ENCODE assay signal across 19 cellular contexts in the genomic region with DNA sequence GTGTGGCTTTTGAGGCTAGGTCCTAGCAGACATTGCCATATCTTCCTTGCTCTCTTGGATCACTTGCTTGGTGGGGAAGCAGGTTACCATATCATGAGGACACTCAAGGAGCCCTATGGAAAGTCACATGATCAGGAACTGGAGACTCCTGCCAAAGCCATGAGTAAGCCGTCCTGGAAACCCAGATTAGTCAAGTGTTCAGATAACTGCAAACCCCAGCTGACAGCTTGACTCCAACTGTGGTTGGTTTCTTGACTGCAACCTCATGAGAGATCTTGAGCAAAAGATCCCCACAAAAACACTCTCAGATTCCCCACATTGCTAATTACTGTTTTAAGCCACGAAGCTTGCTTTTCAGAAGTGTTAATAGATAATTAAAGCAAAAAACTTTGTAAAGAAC. TPM values are rescaled to one million over a fixed set of nuclear protein-coding genes. Genes with fewer than 3 reads are reported as not detected.
DNase-seq lines count a peak whose midpoint lies in the region; ATAC-seq, FAIRE-seq and TF ChIP-seq lines count a peak whose summit lies in the region.
"Had no signal": no experiment of that assay in that cellular context is flagged by ENCODE, and none has a peak within 500 bp of the region (broad histone marks: within the 10 kb centered on the region; RNA-seq: fewer than 3 reads in every experiment).

No MANE protein-coding gene starts in this region.

- H3K36me3 Mint-ChIP-seq in activated T-cell treated with anti-CD3 and anti-CD28 coated beads, Interleukin-2, amount 50 U/mL, for 72 hours (ENCODE audit: insufficient read depth in 2 of 2), result no peaks in the 10 kb centered on the region

- peaks cover 0 to 6% of the 10 kb centered on the region in 2 experiments; a peak in 2 of 4 replicates for H3K36me3 ChIP-seq in GM12878 (ENCODE audit: control insufficient read depth in 2 of 2, insufficient read depth in 2 of 2, low read length in 1 of 2)
- H3K36me3 ChIP-seq: pancreas had no signal

- H3K27ac ChIP-seq in GM12878 (ENCODE audit: control insufficient read depth, insufficient read depth), result no peak overlapping the region
- H3K27ac ChIP-seq: pancreas had no signal

- H3K9ac ChIP-seq in GM12878 (ENCODE audit: control insufficient read depth, insufficient read depth, low read length), result no peak overlapping the region

- TF ChIP-seq POLR2A in GM12878 (IDR thresholded peaks at IDR 0.05; ENCODE audit: low read depth, low read length), result no peak

- H3K27me3 ChIP-seq in GM12878 (replicated peaks in 1 of 2; ENCODE audit: control insufficient read depth in 2 of 2, insufficient read depth in 2 of 2, low read length in 1 of 2), result no peaks in the 10 kb centered on the region
- H3K27me3 ChIP-seq: pancreas had no signal

- no peak for TF ChIP-seq RAD21 in GM12878 (IDR thresholded peaks at IDR 0.05; ENCODE audit: insufficient read depth, low read depth, low read length)

- no peak for TF ChIP-seq EP300 in GM12878 (IDR thresholded peaks at IDR 0.05; ENCODE audit: borderline replicate concordance in 1 of 2, control insufficient read depth in 1 of 2, low read depth in 2 of 2, low read length in 2 of 2)

- H3K79me2 ChIP-seq in GM12878 (ENCODE audit: control insufficient read depth, insufficient read depth, low read length), result no peaks in the 10 kb centered on the region; the same call in 1 of the 2 replicates

- 0 out of 2 replicates have a peak overlapping the region, but pooled peaks have one; percentile 17 for H3K4me2 ChIP-seq in GM12878 (ENCODE audit: control insufficient read depth, insufficient read depth)

- WGBS in GM12878 (ENCODE audit: insufficient coverage, insufficient replicate concordance, low lambda C conversion rate, missing lambda C conversion rate), result 60% methylated on average over 2 of the region's 2 CpGs

- no peak overlapping the region for H2AFZ ChIP-seq in GM12878 (ENCODE audit: control insufficient read depth, low read depth, low read length)

- BruUV-seq in GM12878 (replicated peaks; lab: Mats Ljungman, UMichigan), result no TSS peak

- no peak for TF ChIP-seq CTCF in AG10803 (conservative IDR thresholded peaks at IDR 0.05; ENCODE audit: low read length)
- TF ChIP-seq CTCF in GM12878 (IDR thresholded peaks at IDR 0.05 in 2 of 3, conservative IDR thresholded peaks at IDR 0.05 in 1 of 3; ENCODE audit: control insufficient read depth in 2 of 3, extremely low read depth in 1 of 3, insufficient read depth in 1 of 3, low read depth in 3 of 3, low read length in 3 of 3), result no peak

- POLR2A ChIA-PET in GM12878 (lab: Charles Lee), result interaction anchor here (1.5 kb wide), 1 partner anchor 10 kb away, joined by 5 read pairs; no protein-coding TSS in a partner anchor

- SMC1A ChIA-PET in GM12878 (lab: Charles Lee; ENCODE audit: uncharacterized antibody, unreplicated experiment), result interaction anchor here (1.6 to 1.7 kb wide), 2 partner anchors 15 to 24 kb away, joined by 5 read pairs; no protein-coding TSS in a partner anchor

- H3K27ac Mint-ChIP-seq in activated T-cell treated with anti-CD3 and anti-CD28 coated beads, Interleukin-2, amount 50 U/mL, for 72 hours, result no peak overlapping the region
- H3K27ac Mint-ChIP-seq: activated T-cell treated with anti-CD3 and anti-CD28 coated beads, Interleukin-2, amount 50 U/mL, for 24 hours had no signal

- no peaks in the 10 kb centered on the region for H3K9me3 Mint-ChIP-seq in activated T-cell treated with anti-CD3 and anti-CD28 coated beads, Interleukin-2, amount 50 U/mL, for 72 hours
- H3K9me3 Mint-ChIP-seq: activated T-cell treated with anti-CD3 and anti-CD28 coated beads, Interleukin-2, amount 50 U/mL, for 24 hours had no signal

- CTCF ChIA-PET in GM12878 (lab: Yijun Ruan, JAX), result no interaction called here

- peaks cover 4% of the 10 kb centered on the region; the same call in 1 of the 3 replicates for H3K9me3 ChIP-seq in GM12878 (replicated peaks; ENCODE audit: control insufficient read depth, insufficient read depth, low read length)
- H3K9me3 ChIP-seq: pancreas had no signal

- no peak for FAIRE-seq in GM12878 (lab: Jason Lieb, UNC)
- FAIRE-seq: pancreas had no signal

- ATAC-seq in HG02678 (IDR thresholded peaks at IDR 0.05; ENCODE audit: unreplicated experiment) (peak; percentile 50), GM12878 (peak; percentile 62)
- ATAC-seq in activated T-cell treated with anti-CD3 and anti-CD28 coated beads, Interleukin-2, amount 50 U/mL, for 72 hours (replicated peaks in 1 of 2), result no peak
- ATAC-seq: PC-3 had no signal

- peak; percentile 1 for DNase-seq in AG10803 (ENCODE audit: low read depth)
- DNase-seq in GM12878 (ENCODE audit: low read depth, low spot score), result no peak
- DNase-seq in iPS-NIHi7 (ENCODE audit: extremely low spot score), result peak; percentile 7
- DNase-seq in cerebellum (ENCODE audit: low spot score), result no peak
- no peak for DNase-seq in NCI-H146 (lab: John Stamatoyannopoulos, UW)
- DNase-seq in NCI-H1105 (lab: John Stamatoyannopoulos, UW), result no peak
- no peak for DNase-seq in activated T-cell treated with anti-CD3 and anti-CD28 coated beads, Interleukin-2, amount 50 U/mL, for 72 hours
- DNase-seq: activated CD4-positive, alpha-beta T cell treated with anti-CD3 and anti-CD28 coated beads, Interleukin-2, amount 50 U/mL, for 4 hours; activated T-cell treated with anti-CD3 and anti-CD28 coated beads, Interleukin-2, amount 50 U/mL, for 24 hours; NCI-H1930; NCI-H526 treated with DMSO at 0.1 percent for 48 hours; pancreas; PC-3; stimulated activated naive CD4-positive, alpha-beta T cell treated with Interleukin-2 at 50 U/mL for 16 hours had no signal

- peaks cover 39% of the 10 kb centered on the region for H3K27me3 Mint-ChIP-seq in activated T-cell treated with anti-CD3 and anti-CD28 coated beads, Interleukin-2, amount 50 U/mL, for 72 hours (ENCODE audit: low read depth)

- peaks cover 7% of the 10 kb centered on the region; the same call in 1 of the 2 replicates for H3K4me1 ChIP-seq in GM12878 (ENCODE audit: control insufficient read depth, insufficient read depth, low read length)
- H3K4me1 ChIP-seq: pancreas had no signal

- RAD21 ChIA-PET in GM12878 (lab: Charles Lee; ENCODE audit: unreplicated experiment), result no interaction called here

- no peak overlapping the region for H3K4me3 Mint-ChIP-seq in activated T-cell treated with anti-CD3 and anti-CD28 coated beads, Interleukin-2, amount 50 U/mL, for 72 hours
- H3K4me3 Mint-ChIP-seq: activated T-cell treated with anti-CD3 and anti-CD28 coated beads, Interleukin-2, amount 50 U/mL, for 24 hours had no signal

- H3K4me1 Mint-ChIP-seq in activated T-cell treated with anti-CD3 and anti-CD28 coated beads, Interleukin-2, amount 50 U/mL, for 72 hours (ENCODE audit: low read depth), result no peaks in the 10 kb centered on the region

- in situ Hi-C loops in GM12878 (cut with MboI), result no loop called here

- intact Hi-C loops in GM12878 (cut with micrococcal nuclease; ENCODE audit: unreplicated experiment), result no loop called here

- H3K4me3 ChIP-seq in AG10803 (ENCODE audit: low read length), result no peak overlapping the region
- H3K4me3 ChIP-seq in GM12878, result no peak overlapping the region
- H3K4me3 ChIP-seq: pancreas had no signal

- no peaks in the 10 kb centered on the region for H4K20me1 ChIP-seq in GM12878 (ENCODE audit: control insufficient read depth, insufficient read depth)

TF ChIP-seq in GM12878, 131 proteins besides CTCF, POLR2A, EP300 and RAD21 (continues in another document):
- TF ChIP-seq ATF2 (IDR thresholded peaks at IDR 0.05; ENCODE audit: low read length) (no peak), RUNX3 (IDR thresholded peaks at IDR 0.05; ENCODE audit: low read length) (peak; percentile 23; the same call in 1 of the 2 replicates), ZZZ3 (IDR thresholded peaks at IDR 0.05; ENCODE audit: control insufficient read depth, insufficient read length, low read depth) (no peak), YY1 (IDR thresholded peaks at IDR 0.05; ENCODE audit: low read depth, low read length) (no peak), BCL11A (IDR thresholded peaks at IDR 0.05; ENCODE audit: low read depth, low read length) (0 out of 2 replicates have a peak, but pooled peaks have one; percentile 16), TCF3 (IDR thresholded peaks at IDR 0.05; ENCODE audit: borderline replicate concordance, insufficient read depth, low read depth, low read length) (no peak), MTA2 (IDR thresholded peaks at IDR 0.05; ENCODE audit: low read depth) (peak; percentile 56), ZNF217 (IDR thresholded peaks at IDR 0.05) (no peak)

RNA-seq across cellular contexts. Expression of gene CACNA1E, which starts 58.6 kb away (rescaled TPM):
- 378 and 432 TPM in 2 replicates for total RNA-seq in GM12878 (2013; cell fraction: nucleolus; rRNA removed)
- 12.9 TPM in 2 replicates for total RNA-seq in GM12878 (2014; rRNA removed)
- 6.4 and 7.4 TPM in 2 replicates for total RNA-seq in GM12878 (2014; rRNA removed; fragmentation: Illumina TruSeq; extraction: Trizol)
- total RNA-seq in GM12878 (2021), result 19.4 and 22.0 TPM in 2 replicates
- polyA plus RNA-seq in GM12878 (2011; ENCODE audit: low read depth), result 3.4 TPM
- 13.6 and 20.5 TPM in 2 replicates for polyA plus RNA-seq in GM12878 (2011; rRNA removed)
- 12.0 and 12.8 TPM in 2 replicates for polyA plus RNA-seq in GM12878 (2011; cell fraction: cytosol; rRNA removed)
- polyA plus RNA-seq in GM12878 (2011; cell fraction: nucleus; rRNA removed), result 112 and 120 TPM in 2 replicates
- 6.3 and 6.5 TPM in 2 replicates for polyA plus RNA-seq in GM12878 (2012)
- 5.1 and 5.7 TPM in 2 replicates for polyA plus RNA-seq in GM12878 (2014; fragmentation: Illumina TruSeq; extraction: Trizol)
- polyA plus RNA-seq in GM12878 (2014; fragmentation: Nextera tagmentation; extraction: Ambion mirVana), result 1 to 10 TPM in 1 of 2 experiments, under 1 TPM in 1; 0.57 to 1.7 TPM
- 10.2 and 10.3 TPM in 2 replicates for polyA plus RNA-seq in GM12878 (2014; rRNA removed)
- 1 to 10 TPM; 7.8 to 9.1 TPM for polyA plus RNA-seq in GM12878 (2016; fragmentation: Nextera tagmentation; extraction: Ambion mirVana)
- polyA minus RNA-seq in GM12878 (2011; rRNA and poly(A)+ RNA removed), result 83.5 and 100 TPM in 2 replicates
- polyA minus RNA-seq in GM12878 (2011; cell fraction: cytosol; rRNA and poly(A)+ RNA removed), result 12.8 and 16.5 TPM in 2 replicates
- 82.6 and 113 TPM in 2 replicates for polyA minus RNA-seq in GM12878 (2011; cell fraction: nucleus; rRNA and poly(A)+ RNA removed)
- total RNA-seq in cerebellum, result 51.2 TPM
- total RNA-seq in activated T-cell treated with anti-CD3 and anti-CD28 coated beads, Interleukin-2, amount 50 U/mL, for 72 hours, result under 1 TPM in 1 of 2 donors, not detected in 1; 0.02 TPM
- total RNA-seq: chondrocyte, G401, PC-3, ureter had no signal
- polyA plus RNA-seq: AG04450 had no signal

Comparison
In these comparisons a context has a peak if more than half of its experiments do, and no peak if none do; other contexts are left out.
1. DNase-seq: peak in AG10803 (single experiment) and iPS-NIHi7 (single experiment); none in GM12878 (single experiment), cerebellum (single experiment), NCI-H146 (single experiment), NCI-H1105 (single experiment) and activated T-cell treated with anti-CD3 and anti-CD28 coated beads, Interleukin-2, amount 50 U/mL, for 72 hours (0 of 2).
2. ATAC-seq: peak in HG02678 (single experiment) and GM12878 (single experiment); none in activated T-cell treated with anti-CD3 and anti-CD28 coated beads, Interleukin-2, amount 50 U/mL, for 72 hours (0 of 2).
3. RNA of gene CACNA1E, which starts 58.6 kb away (total RNA-seq): 51.2 TPM in cerebellum (single experiment) and 6.4 to 432 TPM in GM12878; 0.02 TPM in activated T-cell treated with anti-CD3 and anti-CD28 coated beads, Interleukin-2, amount 50 U/mL, for 72 hours; every median in the first group is over 4 times any median in the second.